In the genomic region with DNA sequence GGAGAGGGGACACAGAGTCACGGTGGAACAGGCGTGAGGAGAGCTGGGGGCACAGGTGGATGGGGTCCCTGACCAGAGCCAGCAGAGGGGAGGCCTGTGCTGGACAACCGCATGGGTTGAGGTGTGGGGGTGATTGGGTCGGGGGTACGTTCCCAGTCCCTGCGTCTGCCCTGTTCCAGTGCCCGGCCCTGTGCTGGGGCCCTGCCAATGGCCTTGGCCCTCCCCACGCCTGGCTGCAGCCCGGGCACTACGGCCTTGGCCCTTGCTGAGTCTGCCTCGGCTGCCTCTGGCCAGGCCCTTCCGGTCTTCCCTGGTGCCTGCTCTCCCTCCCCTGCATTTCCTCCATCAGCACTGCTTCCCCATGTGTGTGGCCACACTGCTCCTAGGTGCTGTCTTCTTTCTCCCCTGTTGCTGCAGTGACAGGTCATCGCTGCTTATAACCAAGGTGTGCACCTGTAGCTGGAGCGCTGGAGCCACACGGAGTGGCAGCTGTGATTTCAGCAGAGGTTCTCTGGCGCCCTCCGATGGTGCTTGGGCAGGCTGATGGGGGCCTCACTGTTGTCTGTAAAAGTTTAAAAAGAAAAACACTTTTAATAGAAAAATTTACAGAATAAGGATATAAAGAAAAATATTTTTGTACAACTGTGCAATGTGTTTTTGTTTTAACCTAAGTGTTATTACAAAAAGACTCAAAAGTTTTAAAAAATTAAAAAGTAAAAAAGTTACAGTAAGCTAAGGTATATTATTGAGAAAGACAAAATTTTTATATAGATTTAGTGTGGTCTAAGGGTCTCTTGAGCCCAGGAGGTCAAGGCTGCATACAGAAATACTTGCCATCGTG, we compare ENCODE assay signal across 8 cellular contexts. TPM values are rescaled to one million over a fixed set of nuclear protein-coding genes. Genes with fewer than 3 reads are reported as not detected.
A peak's percentile ranks its signal among the peaks of the same experiment; 100 is the strongest.
DNase-seq lines count a peak whose midpoint lies in the region; ATAC-seq, FAIRE-seq and TF ChIP-seq lines count a peak whose summit lies in the region.

No MANE protein-coding gene starts in this region.

- peaks cover 12% of the 10 kb centered on the region for H3K4me1 ChIP-seq in astrocyte (ENCODE audit: insufficient read depth, low read length)

- FAIRE-seq in astrocyte (lab: Jason Lieb, UNC): no peak

- H3K36me3 ChIP-seq in astrocyte (ENCODE audit: insufficient read depth, low read length): no peaks in the 10 kb centered on the region

- no peak overlapping the region for H3K4me3 Mint-ChIP-seq in astrocyte (ENCODE audit: unreplicated experiment)

- peaks cover 8% of the 10 kb centered on the region for H4K20me1 ChIP-seq in astrocyte (ENCODE audit: insufficient read depth, low read length)

- no peaks in the 10 kb centered on the region for H3K79me2 ChIP-seq in astrocyte (ENCODE audit: insufficient read depth, low read length)

- no peaks in the 10 kb centered on the region for H3K27me3 Mint-ChIP-seq in astrocyte (ENCODE audit: low read depth, unreplicated experiment)

- H3K4me2 ChIP-seq in astrocyte (ENCODE audit: low read length): no peak overlapping the region

- no peak overlapping the region for H3K27ac ChIP-seq in astrocyte (ENCODE audit: low read depth, low read length)

- H3K36me3 Mint-ChIP-seq in astrocyte (ENCODE audit: low read depth, unreplicated experiment): no peaks in the 10 kb centered on the region

- no peak overlapping the region for H3K9ac ChIP-seq in astrocyte (ENCODE audit: low read length)

- no peak overlapping the region for H2AFZ ChIP-seq in astrocyte (ENCODE audit: low read depth, low read length)

- peak; percentile 78 for ATAC-seq in HG03432 (IDR thresholded peaks at IDR 0.05; ENCODE audit: unreplicated experiment)

- H3K4me3 ChIP-seq in astrocyte (ENCODE audit: insufficient read depth, low read depth, low read length): no peak overlapping the region

- no peaks in the 10 kb centered on the region for H3K9me3 ChIP-seq in astrocyte (ENCODE audit: insufficient read depth, low read depth, low read length)

- no peak overlapping the region for H3K27ac Mint-ChIP-seq in astrocyte (ENCODE audit: unreplicated experiment)

- H3K4me1 Mint-ChIP-seq in astrocyte (ENCODE audit: low read depth, unreplicated experiment): peaks cover 6% of the 10 kb centered on the region

- DNase-seq in RPMI7951 (ENCODE audit: low read depth) (peak; percentile 6), astrocyte (ENCODE audit: low read depth) (no peak), islet precursor cell (peak; percentile 78), inferior parietal cortex (ENCODE audit: extremely low spot score) (no peak), T1000 (lab: John Stamatoyannopoulos, UW) (no peak)
- peak; percentile 10 to 39 for DNase-seq in stimulated activated CD4-positive, alpha-beta T cell treated with anti-CD3 and anti-CD28 coated beads, Interleukin-4, amount 100 ng/mL, for 4 hours

- no peaks in the 10 kb centered on the region for H3K9me3 Mint-ChIP-seq in astrocyte (ENCODE audit: unreplicated experiment)

- TF ChIP-seq CTCF in GM12872 (IDR thresholded peaks at IDR 0.05; ENCODE audit: insufficient read depth, low read depth, low read length): peak; percentile 66
- peak; percentile 51 for TF ChIP-seq CTCF in astrocyte (IDR thresholded peaks at IDR 0.05; ENCODE audit: insufficient read depth, low read depth, low read length)

- no peaks in the 10 kb centered on the region for H3K27me3 ChIP-seq in astrocyte (ENCODE audit: insufficient read depth, low read length)

RNA-seq across cellular contexts. Expression of a gene that starts 45.2 kb away (rescaled TPM):
- total RNA-seq in RPMI7951 (2014; rRNA removed; shearing (Covaris generic)): 0.36 TPM in 1 of 2 replicates, not detected in the other
- 0.57 and 1.2 TPM in 2 replicates for total RNA-seq in astrocyte

RNA-seq across cellular contexts. Expression of a gene that starts 59.4 kb away (rescaled TPM):
- 4.7 and 5.1 TPM in 2 replicates for total RNA-seq in RPMI7951 (2014; rRNA removed; shearing (Covaris generic))
- total RNA-seq in astrocyte: 14.5 and 15.2 TPM in 2 replicates

Comparison
In these comparisons a context has a peak if more than half of its experiments do, and no peak if none do; other contexts are left out.
1. DNase-seq: peak in RPMI7951 (single experiment), islet precursor cell (single experiment) and stimulated activated CD4-positive, alpha-beta T cell treated with anti-CD3 and anti-CD28 coated beads, Interleukin-4, amount 100 ng/mL, for 4 hours (2 of 2); none in astrocyte (single experiment), inferior parietal cortex (single experiment) and T1000 (single experiment).